In genomic region chr17:82883461-82884031, GRCh38 we compare ENCODE assay signal across 12 cellular contexts. TPM values are rescaled to one million over a fixed set of nuclear protein-coding genes. Genes with fewer than 3 reads are reported as not detected.
DNase-seq lines count a peak whose midpoint lies in the region; ATAC-seq and TF ChIP-seq lines count a peak whose summit lies in the region.
"Had no signal": no experiment of that assay in that cellular context is flagged by ENCODE, and none has a peak within 500 bp of the region (broad histone marks: within the 10 kb centered on the region; RNA-seq: fewer than 3 reads in every experiment).

No MANE protein-coding gene starts in this region.

- H3K9me3 Mint-ChIP-seq in stimulated activated naive CD8-positive, alpha-beta T cell treated with anti-CD3 and anti-CD28 coated beads, Interleukin-15, Interleukin-2, amounts not matched to agents 100 ng/mL and 50 ng/mL, for 24 hours = no peaks in the 10 kb centered on the region
- H3K9me3 Mint-ChIP-seq in memory B cell = peaks cover 2% of the 10 kb centered on the region
- H3K9me3 Mint-ChIP-seq in type B pancreatic cell = no peaks in the 10 kb centered on the region

- no peaks in the 10 kb centered on the region for H3K27me3 Mint-ChIP-seq in stimulated activated naive CD8-positive, alpha-beta T cell treated with anti-CD3 and anti-CD28 coated beads, Interleukin-15, Interleukin-2, amounts not matched to agents 100 ng/mL and 50 ng/mL, for 24 hours
- H3K27me3 Mint-ChIP-seq in memory B cell = no peaks in the 10 kb centered on the region
- no peaks in the 10 kb centered on the region for H3K27me3 Mint-ChIP-seq in type B pancreatic cell

- H3K4me3 Mint-ChIP-seq in stimulated activated naive CD8-positive, alpha-beta T cell treated with anti-CD3 and anti-CD28 coated beads, Interleukin-15, Interleukin-2, amounts not matched to agents 100 ng/mL and 50 ng/mL, for 24 hours = peak overlapping the region; percentile 72
- no peak overlapping the region for H3K4me3 Mint-ChIP-seq in memory B cell
- H3K4me3 Mint-ChIP-seq in type B pancreatic cell = no peak overlapping the region

- peaks cover 86% of the 10 kb centered on the region for H3K4me1 Mint-ChIP-seq in stimulated activated naive CD8-positive, alpha-beta T cell treated with anti-CD3 and anti-CD28 coated beads, Interleukin-15, Interleukin-2, amounts not matched to agents 100 ng/mL and 50 ng/mL, for 24 hours (ENCODE audit: low read depth)
- peaks cover 28% of the 10 kb centered on the region for H3K4me1 Mint-ChIP-seq in memory B cell
- peaks cover 50% of the 10 kb centered on the region for H3K4me1 Mint-ChIP-seq in type B pancreatic cell (ENCODE audit: unreplicated experiment)

- H3K36me3 Mint-ChIP-seq in stimulated activated naive CD8-positive, alpha-beta T cell treated with anti-CD3 and anti-CD28 coated beads, Interleukin-15, Interleukin-2, amounts not matched to agents 100 ng/mL and 50 ng/mL, for 24 hours (ENCODE audit: low read depth) = peaks cover 31% of the 10 kb centered on the region
- H3K36me3 Mint-ChIP-seq in memory B cell (peaks cover 15% of the 10 kb centered on the region), type B pancreatic cell (peaks cover 11% of the 10 kb centered on the region)

- H3K27ac Mint-ChIP-seq in stimulated activated naive CD8-positive, alpha-beta T cell treated with anti-CD3 and anti-CD28 coated beads, Interleukin-15, Interleukin-2, amounts not matched to agents 100 ng/mL and 50 ng/mL, for 24 hours = peak overlapping the region; percentile 53
- H3K27ac Mint-ChIP-seq in memory B cell (peak overlapping the region; percentile 59), type B pancreatic cell (no peak overlapping the region)

- no peak for TF ChIP-seq CTCF in type B pancreatic cell (conservative IDR thresholded peaks at IDR 0.05)

- no peak for DNase-seq in stimulated activated naive CD8-positive, alpha-beta T cell treated with anti-CD3 and anti-CD28 coated beads, Interleukin-15, Interleukin-2, amounts not matched to agents 100 U/mL and 50 U/mL, for 24 hours
- DNase-seq in activated gamma-delta T cell treated with Interleukin-2 at 50 U/mL for 16 hours = peak; percentile 36
- no peak for DNase-seq in memory B cell (ENCODE audit: low spot score in 2 of 2)
- no peak for DNase-seq in type B pancreatic cell (ENCODE audit: extremely low spot score, unreplicated experiment)
- no peak for DNase-seq in effector CD8-positive, alpha-beta T cell (lab: John Stamatoyannopoulos, UW)
- DNase-seq in NCI-H69 (lab: John Stamatoyannopoulos, UW) = no peak
- DNase-seq: GF-D8, NCI-H1694 treated with DMSO at 0.1 percent for 48 hours had no signal

- ATAC-seq in stimulated activated naive CD8-positive, alpha-beta T cell treated with anti-CD3 and anti-CD28 coated beads, Interleukin-15, Interleukin-2, amounts not matched to agents 100 U/mL and 50 U/mL, for 24 hours = no peak
- ATAC-seq in memory B cell (ENCODE audit: low read depth) = no peak
- ATAC-seq in HG02852 (IDR thresholded peaks at IDR 0.05; ENCODE audit: unreplicated experiment) = no peak

RNA-seq across cellular contexts. Expression of gene ZNF750, which starts 43.7 kb away (rescaled TPM):
- 10.3 and 34.7 TPM in 2 replicates for total RNA-seq in type B pancreatic cell (ENCODE audit: low replicate concordance)
- total RNA-seq: fibroblast of villous mesenchyme, SJSA1 had no signal
